Comparison of ENCODE assay signal across 9 cellular contexts in the genomic region with DNA sequence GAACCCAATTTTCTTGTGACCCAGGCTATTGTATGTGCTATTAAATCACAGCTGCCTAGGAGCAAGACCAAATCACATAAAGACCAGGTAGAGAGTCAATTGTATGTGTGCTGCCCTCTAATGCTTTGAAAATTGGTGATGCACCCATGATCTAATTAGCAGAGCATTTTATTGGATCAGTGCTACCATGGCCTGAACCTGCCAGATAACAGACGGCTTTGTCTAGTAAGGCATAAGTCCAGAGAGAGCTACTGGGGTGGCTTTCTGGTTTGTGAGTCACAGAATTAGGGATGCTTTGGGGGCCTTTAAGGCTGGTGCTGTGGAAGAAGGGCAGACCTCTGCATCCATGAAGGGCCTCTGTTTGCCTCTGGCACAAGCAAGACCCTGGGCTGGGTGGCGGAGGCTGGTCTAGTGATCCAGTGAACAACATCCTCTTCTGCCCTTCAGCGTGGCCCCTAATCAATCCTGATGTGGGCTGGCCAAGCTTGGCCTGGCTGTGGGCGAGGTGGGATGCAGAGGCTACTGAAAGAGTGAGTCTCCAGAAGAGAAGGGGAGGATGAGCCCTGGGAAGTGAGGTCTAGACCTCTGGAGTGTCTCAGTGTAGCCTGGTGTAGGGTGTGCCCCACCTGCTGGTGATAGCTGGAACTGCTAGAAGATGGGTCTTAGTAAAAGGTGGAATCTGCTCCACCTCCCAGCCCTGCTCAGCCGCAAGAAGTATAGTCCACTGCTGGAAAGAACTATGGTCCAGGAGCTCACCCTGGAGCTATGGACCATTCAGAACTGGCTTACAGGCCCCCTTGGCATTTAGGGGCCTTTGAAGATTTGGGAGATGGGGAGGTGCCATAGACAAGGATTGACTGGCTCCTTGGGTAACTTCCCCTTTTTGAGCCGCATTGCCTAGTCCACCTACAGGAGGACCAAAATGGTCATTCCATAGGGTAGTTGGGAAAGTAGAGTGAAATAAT. TPM values are rescaled to one million over a fixed set of nuclear protein-coding genes. Genes with fewer than 3 reads are reported as not detected.
DNase-seq lines count a peak whose midpoint lies in the region; ATAC-seq and TF ChIP-seq lines count a peak whose summit lies in the region.
"Had no signal": no experiment of that assay in that cellular context is flagged by ENCODE, and none has a peak within 500 bp of the region (broad histone marks: within the 10 kb centered on the region; RNA-seq: fewer than 3 reads in every experiment).

No MANE protein-coding gene starts in this region.

- H3K4me2 ChIP-seq in KMS-11 (no peak overlapping the region), PC-9 (no peak overlapping the region), fibroblast of lung (ENCODE audit: extremely low read depth, insufficient read depth, low read length) (no peak overlapping the region)

- CTCF ChIA-PET in PC-9 (lab: Charles Lee), result interaction anchor here (0.5 to 1.4 kb wide), 4 partner anchors 43 to 311 kb away, joined by 3 to 9 read pairs (median 6); no protein-coding TSS in a partner anchor

- ATAC-seq in stimulated activated naive B cell treated with anti-CD40 and anti-IgM and Interleukin-4, amounts not matched to agents 10 μg/mL and 1 μg/mL and 100 μg/mL, for 72 hours (replicated peaks), result peak; percentile 84 to 86
- no peak for ATAC-seq in GM21529 (IDR thresholded peaks at IDR 0.05; ENCODE audit: unreplicated experiment)

- H3K9me3 Mint-ChIP-seq in nephron, result no peaks in the 10 kb centered on the region
- no peaks in the 10 kb centered on the region for H3K9me3 Mint-ChIP-seq in stimulated activated naive B cell treated with anti-CD40 and anti-IgM and Interleukin-4, amounts not matched to agents 10 μg/mL and 1 μg/mL and 100 μg/mL, for 72 hours

- H3K9ac ChIP-seq in KMS-11 (no peak overlapping the region), fibroblast of lung (ENCODE audit: insufficient read depth, low read length) (no peak overlapping the region)

- no peak overlapping the region for H2AFZ ChIP-seq in KMS-11 (ENCODE audit: low read depth)
- no peak overlapping the region for H2AFZ ChIP-seq in PC-9
- H2AFZ ChIP-seq in fibroblast of lung (ENCODE audit: low read length), result no peak overlapping the region

- H4K20me1 ChIP-seq in KMS-11 (ENCODE audit: insufficient read depth) (no peaks in the 10 kb centered on the region), PC-9 (ENCODE audit: insufficient read depth) (no peaks in the 10 kb centered on the region), fibroblast of lung (ENCODE audit: control insufficient read depth, extremely low read depth, insufficient read depth, low read length) (no peaks in the 10 kb centered on the region)

- H3K4me3 ChIP-seq in KMS-11 (IDR thresholded peaks at IDR 0.05; ENCODE audit: insufficient read depth, low read depth, low read length) (no peak overlapping the region), PC-9 (no peak overlapping the region), fibroblast of lung (replicated peaks in 1 of 4; ENCODE audit: control extremely low read depth in 1 of 4, insufficient read depth in 1 of 4, low read depth in 3 of 4, low read length in 4 of 4) (no peak overlapping the region)

- H3K27me3 ChIP-seq in KMS-11 (ENCODE audit: insufficient read depth, low read depth) (no peaks in the 10 kb centered on the region), PC-9 (ENCODE audit: insufficient read depth, low read depth) (no peaks in the 10 kb centered on the region), fibroblast of lung (ENCODE audit: control insufficient read depth, insufficient read depth, low read length) (no peaks in the 10 kb centered on the region)

- H3K27ac Mint-ChIP-seq in nephron, result no peak overlapping the region
- H3K27ac Mint-ChIP-seq in stimulated activated naive B cell treated with anti-CD40 and anti-IgM and Interleukin-4, amounts not matched to agents 10 μg/mL and 1 μg/mL and 100 μg/mL, for 72 hours, result no peak overlapping the region
- H3K27ac Mint-ChIP-seq: activated naive CD8-positive, alpha-beta T cell had no signal

- TF ChIP-seq CTCF in KMS-11 (conservative IDR thresholded peaks at IDR 0.05; ENCODE audit: low read depth, low read length) (peak; percentile 94), PC-9 (conservative IDR thresholded peaks at IDR 0.05) (peak; percentile 94), fibroblast of lung (conservative IDR thresholded peaks at IDR 0.05 in 1 of 2, IDR thresholded peaks at IDR 0.05 in 1 of 2; ENCODE audit: low read depth in 1 of 2, low read length in 2 of 2) (peak; percentile 91 to 94), nephron (IDR thresholded peaks at IDR 0.05; ENCODE audit: unreplicated experiment in 3 of 3) (peak; percentile 85 to 90 (median 88))

- H3K4me1 ChIP-seq in KMS-11 (ENCODE audit: low read depth, poor library complexity, severe bottlenecking) (peaks cover 7% of the 10 kb centered on the region), PC-9 (replicated peaks; ENCODE audit: insufficient read depth) (no peaks in the 10 kb centered on the region), fibroblast of lung (ENCODE audit: control insufficient read depth, extremely low read depth, insufficient read depth, low read length) (no peaks in the 10 kb centered on the region)

- no peaks in the 10 kb centered on the region for H3K9me3 ChIP-seq in PC-9 (ENCODE audit: insufficient read depth, low read depth)
- no peaks in the 10 kb centered on the region for H3K9me3 ChIP-seq in fibroblast of lung (ENCODE audit: control insufficient read depth, insufficient read depth, low read depth, low read length)

- no peaks in the 10 kb centered on the region for H3K27me3 Mint-ChIP-seq in nephron (ENCODE audit: low read depth)
- peaks cover 36% of the 10 kb centered on the region in 2 donors for H3K27me3 Mint-ChIP-seq in stimulated activated naive B cell treated with anti-CD40 and anti-IgM and Interleukin-4, amounts not matched to agents 10 μg/mL and 1 μg/mL and 100 μg/mL, for 72 hours

- DNase-seq in DMS53 (lab: John Stamatoyannopoulos, UW) (peak; percentile 85), PC-9 (peak; percentile 53 to 79), fibroblast of lung (ENCODE audit: low read depth in 2 of 2) (peak; percentile 46 to 78)
- peak; percentile 73 for DNase-seq in activated T-cell treated with anti-CD3 and anti-CD28 coated beads, Interleukin-2, amount 50 U/mL, for 1 hour
- peak; percentile 48 for DNase-seq in stimulated activated naive B cell treated with anti-CD40 and anti-IgM and Interleukin-4, amounts not matched to agents 10 μg/mL and 1 μg/mL and 100 μg/mL, for 72 hours

- peaks cover 18% of the 10 kb centered on the region for H3K36me3 Mint-ChIP-seq in nephron (ENCODE audit: low read depth)
- no peaks in the 10 kb centered on the region for H3K36me3 Mint-ChIP-seq in stimulated activated naive B cell treated with anti-CD40 and anti-IgM and Interleukin-4, amounts not matched to agents 10 μg/mL and 1 μg/mL and 100 μg/mL, for 72 hours
- H3K36me3 Mint-ChIP-seq: activated naive CD8-positive, alpha-beta T cell had no signal

- H3F3A ChIP-seq in PC-9 (ENCODE audit: insufficient read depth, low read depth), result no peaks in the 10 kb centered on the region

- H3K79me2 ChIP-seq in KMS-11 (ENCODE audit: insufficient read depth, low read depth) (no peaks in the 10 kb centered on the region), PC-9 (ENCODE audit: low read depth) (no peaks in the 10 kb centered on the region), fibroblast of lung (ENCODE audit: control insufficient read depth, insufficient read depth, low read length) (no peaks in the 10 kb centered on the region)

- H3K4me1 Mint-ChIP-seq in nephron, result no peaks in the 10 kb centered on the region
- H3K4me1 Mint-ChIP-seq in stimulated activated naive B cell treated with anti-CD40 and anti-IgM and Interleukin-4, amounts not matched to agents 10 μg/mL and 1 μg/mL and 100 μg/mL, for 72 hours, result peaks cover 5 to 15% of the 10 kb centered on the region in 2 donors

- POLR2A ChIA-PET in PC-9 (lab: Charles Lee; ENCODE audit: unreplicated experiment), result no interaction called here

- no peak overlapping the region for H3K4me3 Mint-ChIP-seq in nephron
- no peak overlapping the region for H3K4me3 Mint-ChIP-seq in stimulated activated naive B cell treated with anti-CD40 and anti-IgM and Interleukin-4, amounts not matched to agents 10 μg/mL and 1 μg/mL and 100 μg/mL, for 72 hours
- H3K4me3 Mint-ChIP-seq: activated naive CD8-positive, alpha-beta T cell had no signal

- no TSS peak for BruUV-seq in PC-9 (replicated peaks; lab: Mats Ljungman, UMichigan)

- no peaks in the 10 kb centered on the region for H3K9me2 ChIP-seq in PC-9 (ENCODE audit: insufficient read depth)

- H3K27ac ChIP-seq in KMS-11 (no peak overlapping the region), PC-9 (no peak overlapping the region), fibroblast of lung (ENCODE audit: insufficient read depth, low read length) (no peak overlapping the region)

- intact Hi-C loops in PC-9 (cut with micrococcal nuclease; ENCODE audit: unreplicated experiment), result loop anchor here (1.0 kb wide), 2 partner anchors 43 to 207 kb away; no protein-coding TSS in a partner anchor

- H3K36me3 ChIP-seq in KMS-11 (ENCODE audit: insufficient read depth), result no peaks in the 10 kb centered on the region
- H3K36me3 ChIP-seq in PC-9 (ENCODE audit: low read depth), result no peaks in the 10 kb centered on the region
- H3K36me3 ChIP-seq in fibroblast of lung (ENCODE audit: control insufficient read depth, insufficient read depth, low read length), result no peaks in the 10 kb centered on the region

RNA-seq across cellular contexts. Expression of gene AAR2, which starts 36.7 kb away (rescaled TPM):
- total RNA-seq in PC-9 (2021) (19.4 and 25.7 TPM in 2 replicates), fibroblast of lung (21.8 and 24.6 TPM in 2 replicates)
- 24.3 and 25.3 TPM in 2 replicates for polyA plus RNA-seq in fibroblast of lung
- 23.3 and 24.1 TPM in 2 replicates for polyA plus RNA-seq in fibroblast of lung (2012)
- 55.4 and 72.6 TPM in 2 replicates for polyA minus RNA-seq in fibroblast of lung (ENCODE audit: low replicate concordance)

RNA-seq across cellular contexts. Expression of gene EPB41L1, which starts 45.0 kb away (rescaled TPM):
- total RNA-seq in PC-9 (2021) (134 and 141 TPM in 2 replicates), fibroblast of lung (10.3 and 17.0 TPM in 2 replicates)
- polyA plus RNA-seq in fibroblast of lung, result 13.9 and 16.2 TPM in 2 replicates
- polyA plus RNA-seq in fibroblast of lung (2012), result 17.5 and 27.4 TPM in 2 replicates
- polyA minus RNA-seq in fibroblast of lung (ENCODE audit: low replicate concordance), result 34.4 and 69.5 TPM in 2 replicates
